In genomic region chr18:62807406-62807805, GRCh38 we compare ENCODE assay signal across 21 cellular contexts.
DNase-seq lines count a peak whose midpoint lies in the region; ATAC-seq, FAIRE-seq and TF ChIP-seq lines count a peak whose summit lies in the region.
"Had no signal": no experiment of that assay in that cellular context is flagged by ENCODE, and none has a peak within 500 bp of the region (broad histone marks: within the 10 kb centered on the region; RNA-seq: fewer than 3 reads in every experiment).

No MANE protein-coding gene starts in this region.

- H3K36me3 ChIP-seq in lower lobe of right lung (no peaks in the 10 kb centered on the region), heart left ventricle (no peaks in the 10 kb centered on the region)

- H3K27me3 ChIP-seq in lower lobe of right lung (ENCODE audit: low read depth) (no peaks in the 10 kb centered on the region), heart left ventricle (no peaks in the 10 kb centered on the region)

- TF ChIP-seq CTCF in A549 (IDR thresholded peaks at IDR 0.05) (no peak), lower lobe of right lung (IDR thresholded peaks at IDR 0.05) (no peak), heart left ventricle (IDR thresholded peaks at IDR 0.05) (no peak)

- H3K4me3 ChIP-seq in A549 = no peak overlapping the region
- H3K4me3 ChIP-seq in lower lobe of right lung = no peak overlapping the region
- H3K4me3 ChIP-seq in heart left ventricle = no peak overlapping the region
- H3K4me3 ChIP-seq: GM12878 had no signal

- TF ChIP-seq EP300 in A549 (IDR thresholded peaks at IDR 0.05) = no peak

- H3K4me2 ChIP-seq in A549 = no peak overlapping the region
- H3K4me2 ChIP-seq: KMS-11, SK-N-SH had no signal

- H3K4me1 ChIP-seq in A549 (peaks cover 33% of the 10 kb centered on the region), lower lobe of right lung (no peaks in the 10 kb centered on the region), heart left ventricle (peaks cover 0 to 3% (median 0%) of the 10 kb centered on the region in 12 donors)

- TF ChIP-seq POLR2A in A549 (IDR thresholded peaks at IDR 0.05; ENCODE audit: low read length) (no peak), heart left ventricle (IDR thresholded peaks at IDR 0.05) (no peak)

- CTCF ChIA-PET in A549 (lab: Yijun Ruan, JAX) = no interaction called here

- no peak for TF ChIP-seq RAD21 in A549 (conservative IDR thresholded peaks at IDR 0.05 in 1 of 2, IDR thresholded peaks at IDR 0.05 in 1 of 2)

- POLR2A ChIA-PET in A549 (lab: Yijun Ruan, JAX) = no interaction called here

- intact Hi-C loops in lower lobe of right lung (cut with DNase I) (no loop called here), heart left ventricle (cut with DNase I) (loop anchor here in 2 of 10 donors (10.0 kb wide), 2 partner anchors 83 to 93 kb away; partner anchors contain the start of gene PHLPP1 (in 1 of the 2))

- no peak for ATAC-seq in A549
- peak; percentile 32 to 36 for ATAC-seq in lower lobe of right lung
- no peak for ATAC-seq in heart left ventricle
- ATAC-seq: GM12878, Panc1 had no signal

- H3K27ac ChIP-seq in A549 (peak overlapping the region; percentile 37 to 55; a peak in 5 of 6 replicates), lower lobe of right lung (no peak overlapping the region), heart left ventricle (no peak overlapping the region)
- H3K27ac ChIP-seq: C4-2B, KMS-11 had no signal

- no peak for DNase-seq in A549 (ENCODE audit: low read depth in 1 of 2, low spot score in 1 of 2)
- DNase-seq in GF-D8 (lab: John Stamatoyannopoulos, UW) = peak; percentile 59
- DNase-seq in OCI-M1 (lab: John Stamatoyannopoulos, UW) = peak; percentile 75
- DNase-seq in lower lobe of right lung = no peak
- no peak for DNase-seq in NCI-H345 treated with DMSO at 0.1 percent for 48 hours (lab: John Stamatoyannopoulos, UW; ENCODE audit: unreplicated experiment)
- DNase-seq in heart left ventricle = no peak
- no peak for DNase-seq in stimulated activated CD4-positive, alpha-beta T cell treated with anti-CD3 and anti-CD28 coated beads, Interleukin-1b, Interleukin-23, amount 100 ng/mL, for 48 hours
- DNase-seq: DMS79, H9, HFFc6, NCI-H1092, NCI-H1436 treated with DMSO at 0.1 percent for 48 hours, NCI-H1930, NCI-H510A, NCI-H748 treated with DMSO at 0.1 percent for 48 hours, SIG-M5, SK-N-SH had no signal

- no peaks in the 10 kb centered on the region for H3K9me3 ChIP-seq in A549
- H3K9me3 ChIP-seq in lower lobe of right lung = no peaks in the 10 kb centered on the region
- H3K9me3 ChIP-seq in heart left ventricle = no peaks in the 10 kb centered on the region
- H3K9me3 ChIP-seq: SK-N-SH had no signal

- WGBS in A549 (ENCODE audit: missing lambda C conversion rate) = 81% methylated on average over 2 of the region's 2 CpGs
- 92 to 96% (median 94%) methylated on average over 2 of the region's 2 CpGs for WGBS in heart left ventricle, 4 donors

- no peak for FAIRE-seq in A549 (lab: Jason Lieb, UNC)
- FAIRE-seq: GM12878 had no signal

TF ChIP-seq in A549, 52 proteins besides CTCF, POLR2A, EP300 and RAD21:
- TF ChIP-seq ZC3H11A (IDR thresholded peaks at IDR 0.05) (no peak), MYC (IDR thresholded peaks at IDR 0.05; ENCODE audit: borderline replicate concordance, low read length) (no peak), BCL3 (IDR thresholded peaks at IDR 0.05) (no peak), KDM1A (IDR thresholded peaks at IDR 0.05; ENCODE audit: low read depth) (no peak), ZFP36 (IDR thresholded peaks at IDR 0.05; ENCODE audit: borderline replicate concordance, partially characterized antibody) (no peak), HOXA7 (CRISPR knock-in tag; IDR thresholded peaks at IDR 0.05) (no peak), KDM5A (IDR thresholded peaks at IDR 0.05) (no peak)

Comparison
In these comparisons a context has a peak if more than half of its experiments do, and no peak if none do; other contexts are left out.
1. ATAC-seq: peak in lower lobe of right lung (2 of 2); none in A549 (0 of 2) and heart left ventricle (0 of 4).
2. DNase-seq: peak in GF-D8 (single experiment) and OCI-M1 (single experiment); none in A549 (0 of 2), lower lobe of right lung (single experiment), NCI-H345 treated with DMSO at 0.1 percent for 48 hours (single experiment), heart left ventricle (0 of 5) and stimulated activated CD4-positive, alpha-beta T cell treated with anti-CD3 and anti-CD28 coated beads, Interleukin-1b, Interleukin-23, amount 100 ng/mL, for 48 hours (single experiment).
3. H3K27ac ChIP-seq: peak in A549 (2 of 2); none in lower lobe of right lung (single experiment) and heart left ventricle (0 of 12).